In genomic region chr1:26284597-26285351, GRCh38 we compare ENCODE assay signal across 8 cellular contexts. TPM values are rescaled to one million over a fixed set of nuclear protein-coding genes. Genes with fewer than 3 reads are reported as not detected.
DNase-seq lines count a peak whose midpoint lies in the region; ATAC-seq and TF ChIP-seq lines count a peak whose summit lies in the region.

No MANE protein-coding gene starts in this region.

- ATAC-seq in activated CD4-positive, alpha-beta T cell treated with anti-CD3 and anti-CD28 coated beads for 36 hours: peak; percentile 66
- peak; percentile 48 for ATAC-seq in memory B cell (ENCODE audit: low read depth)

- no peaks in the 10 kb centered on the region for H3K27me3 Mint-ChIP-seq in activated CD4-positive, alpha-beta T cell treated with anti-CD3 and anti-CD28 coated beads for 36 hours
- no peaks in the 10 kb centered on the region for H3K27me3 Mint-ChIP-seq in memory B cell

- no peak overlapping the region for H3K4me3 ChIP-seq in choroid plexus epithelial cell (ENCODE audit: low read depth, low read length)

- peaks cover 44% of the 10 kb centered on the region for H3K36me3 Mint-ChIP-seq in activated CD4-positive, alpha-beta T cell treated with anti-CD3 and anti-CD28 coated beads for 36 hours (ENCODE audit: low read depth)
- peaks cover 10% of the 10 kb centered on the region for H3K36me3 Mint-ChIP-seq in memory B cell

- H3K9me3 Mint-ChIP-seq in activated CD4-positive, alpha-beta T cell treated with anti-CD3 and anti-CD28 coated beads for 36 hours (ENCODE audit: low read depth): no peaks in the 10 kb centered on the region
- no peaks in the 10 kb centered on the region for H3K9me3 Mint-ChIP-seq in memory B cell

- peak overlapping the region; percentile 99 for H3K27ac Mint-ChIP-seq in activated CD4-positive, alpha-beta T cell treated with anti-CD3 and anti-CD28 coated beads for 36 hours
- H3K27ac Mint-ChIP-seq in memory B cell: peak overlapping the region; percentile 78

- intact Hi-C loops in activated CD4-positive, alpha-beta T cell treated with anti-CD3 and anti-CD28 coated beads for 36 hours (cut with DNase I, micrococcal nuclease): loop anchor here (1.0 to 2.0 kb wide), 7 partner anchors 22 to 174 kb away; partner anchors contain the start of genes DHDDS (in 1 of the 2), PDIK1L (in 1 of the 2) and UBXN11 (in 1 of the 2)

- peak overlapping the region; percentile 61 for H3K4me3 Mint-ChIP-seq in activated CD4-positive, alpha-beta T cell treated with anti-CD3 and anti-CD28 coated beads for 36 hours
- peak overlapping the region; percentile 69 for H3K4me3 Mint-ChIP-seq in memory B cell

- H3K4me1 Mint-ChIP-seq in activated CD4-positive, alpha-beta T cell treated with anti-CD3 and anti-CD28 coated beads for 36 hours: peaks cover 87% of the 10 kb centered on the region
- peaks cover 82% of the 10 kb centered on the region for H3K4me1 Mint-ChIP-seq in memory B cell

- POLR2A ChIA-PET in activated CD4-positive, alpha-beta T cell treated with anti-CD3 and anti-CD28 coated beads for 36 hours (lab: Charles Lee): interaction anchor here (0.7 to 2.2 kb wide), 6 partner anchors 22 to 379 kb away, joined by 3 to 16 read pairs (median 4); partner anchors contain the start of gene CD52

- DNase-seq in NCI-H748 (lab: John Stamatoyannopoulos, UW; ENCODE audit: unreplicated experiment) (peak; percentile 37), NCI-H748 treated with DMSO at 0.1 percent for 48 hours (lab: John Stamatoyannopoulos, UW) (no peak), NCI-H1694 (lab: John Stamatoyannopoulos, UW) (peak; percentile 48), choroid plexus epithelial cell (ENCODE audit: low read depth) (peak; percentile 85), memory B cell (ENCODE audit: low spot score in 2 of 2) (peak; percentile 70 to 84), NCI-H510A (lab: John Stamatoyannopoulos, UW) (no peak)
- peak; percentile 99 for DNase-seq in activated CD4-positive, alpha-beta T cell treated with anti-CD3 and anti-CD28 coated beads for 36 hours
- peak; percentile 91 for DNase-seq in stimulated activated CD8-positive, alpha-beta memory T cell treated with anti-CD3 and anti-CD28 coated beads, Interleukin-12 subunit alpha, Interleukin-12 subunit beta, amount 100 ng/mL, for 4 hours (ENCODE audit: low read depth)

- peak; percentile 96 for TF ChIP-seq CTCF in choroid plexus epithelial cell (conservative IDR thresholded peaks at IDR 0.05; ENCODE audit: low read depth, low read length)

- CTCF ChIA-PET in activated CD4-positive, alpha-beta T cell treated with anti-CD3 and anti-CD28 coated beads for 36 hours (lab: Charles Lee): interaction anchor here (0.6 to 17.6 kb wide), 13 partner anchors 9 to 253 kb away, joined by 3 to 399 read pairs (median 3); partner anchors contain the start of genes CD52, CEP85, UBXN11 and ZNF593

RNA-seq across cellular contexts. Expression of gene SH3BGRL3, which starts 4.9 kb away (rescaled TPM):
- total RNA-seq in activated CD4-positive, alpha-beta T cell treated with anti-CD3 and anti-CD28 coated beads for 36 hours: 100 to 1,000 TPM; 267 to 381 TPM

RNA-seq across cellular contexts. Expression of gene UBXN11, which starts 21.7 kb away (rescaled TPM):
- 10 to 100 TPM; 19.4 to 22.2 TPM for total RNA-seq in activated CD4-positive, alpha-beta T cell treated with anti-CD3 and anti-CD28 coated beads for 36 hours

RNA-seq across cellular contexts. Expression of gene CD52, which starts 33.0 kb away (rescaled TPM):
- 100 to 1,000 TPM; 216 to 217 TPM for total RNA-seq in activated CD4-positive, alpha-beta T cell treated with anti-CD3 and anti-CD28 coated beads for 36 hours

RNA-seq across cellular contexts. Expression of gene CEP85, which starts 50.8 kb away (rescaled TPM):
- total RNA-seq in activated CD4-positive, alpha-beta T cell treated with anti-CD3 and anti-CD28 coated beads for 36 hours: 10 to 100 TPM; 31.1 to 31.9 TPM

Comparison
In these comparisons a context has a peak if more than half of its experiments do, and no peak if none do; other contexts are left out.
1. DNase-seq: peak in NCI-H748 (single experiment), NCI-H1694 (single experiment), activated CD4-positive, alpha-beta T cell treated with anti-CD3 and anti-CD28 coated beads for 36 hours (single experiment), choroid plexus epithelial cell (single experiment), memory B cell (2 of 2) and stimulated activated CD8-positive, alpha-beta memory T cell treated with anti-CD3 and anti-CD28 coated beads, Interleukin-12 subunit alpha, Interleukin-12 subunit beta, amount 100 ng/mL, for 4 hours (single experiment); none in NCI-H748 treated with DMSO at 0.1 percent for 48 hours (single experiment) and NCI-H510A (single experiment).